ENCODE assay signal across 1 cellular context in genomic region chr11:72519220-72519881, GRCh38.
TF ChIP-seq lines count a peak whose summit lies in the region.

No MANE protein-coding gene starts in this region.

TF ChIP-seq in IMR-90, 13 proteins besides CTCF, POLR2A, EP300 and RAD21 (continued from another document):
- TF ChIP-seq ELK1 (IDR thresholded peaks at IDR 0.05; ENCODE audit: borderline replicate concordance, low read depth, low read length): no peak
- TF ChIP-seq SMC3 (IDR thresholded peaks at IDR 0.05; ENCODE audit: low read depth, low read length): no peak
- TF ChIP-seq MAZ (IDR thresholded peaks at IDR 0.05; ENCODE audit: borderline replicate concordance, low read depth, low read length): no peak
